Comparison of ENCODE assay signal across 12 cellular contexts in genomic region chr4:25795566-25796454, GRCh38.
DNase-seq lines count a peak whose midpoint lies in the region; ATAC-seq and TF ChIP-seq lines count a peak whose summit lies in the region.
"Had no signal": no experiment of that assay in that cellular context is flagged by ENCODE, and none has a peak within 500 bp of the region (broad histone marks: within the 10 kb centered on the region; RNA-seq: fewer than 3 reads in every experiment).

No MANE protein-coding gene starts in this region.

- H3K9me3 ChIP-seq in endodermal cell (ENCODE audit: control insufficient read depth, low read length), result no peaks in the 10 kb centered on the region

- H3K4me1 ChIP-seq in endodermal cell (ENCODE audit: control insufficient read depth, insufficient read depth, low read length), result no peaks in the 10 kb centered on the region

- H3K36me3 Mint-ChIP-seq in endodermal cell (ENCODE audit: low read depth) (peaks cover 2% of the 10 kb centered on the region), nephron progenitor cell (ENCODE audit: low read depth) (peaks cover 7% of the 10 kb centered on the region)

- DNase-seq in BJ (ENCODE audit: low read depth), result peak; percentile 50
- peak; percentile 73 for DNase-seq in M059J (ENCODE audit: low read depth)
- DNase-seq in endodermal cell, result peak; percentile 88
- DNase-seq in nephron progenitor cell, result peak; percentile 51
- DNase-seq in stimulated activated naive CD8-positive, alpha-beta T cell treated with anti-CD3 and anti-CD28 coated beads, Interleukin-15, amount 100 ng/mL, for 72 hours, result no peak
- DNase-seq in GM19240 (ENCODE audit: insufficient read length, low spot score), result no peak
- DNase-seq: activated B cell treated with CpG ODN at 0.5 μM for 24 hours; CD8-positive, alpha-beta T cell; MM.1S had no signal

- 54 to 78% methylated on average over 9 to 12 of the region's 12 CpGs for WGBS in endodermal cell (ENCODE audit: insufficient coverage in 1 of 2, insufficient read length in 1 of 2), 2 experiments

- H3K27ac Mint-ChIP-seq in endodermal cell, result peak overlapping the region; percentile 66
- peak overlapping the region; percentile 92 for H3K27ac Mint-ChIP-seq in nephron progenitor cell
- H3K27ac Mint-ChIP-seq in stimulated activated naive CD8-positive, alpha-beta T cell treated with anti-CD3 and anti-CD28 coated beads, Interleukin-15, amount 100 ng/mL, for 72 hours, result no peak overlapping the region
- H3K27ac Mint-ChIP-seq: CD8-positive, alpha-beta T cell had no signal

- H3K4me3 ChIP-seq in BJ (ENCODE audit: low read depth, low read length) (no peak overlapping the region), endodermal cell (ENCODE audit: low read length) (no peak overlapping the region)
- H3K4me3 ChIP-seq: lung had no signal

- TF ChIP-seq CTCF in BJ (IDR thresholded peaks at IDR 0.05; ENCODE audit: insufficient read depth, low read depth, low read length), result 0 out of 2 replicates have a peak, but pooled peaks have one; percentile 9
- peak; percentile 45 for TF ChIP-seq CTCF in endodermal cell (conservative IDR thresholded peaks at IDR 0.05)
- no peak for TF ChIP-seq CTCF in nephron progenitor cell (IDR thresholded peaks at IDR 0.05)

- no peaks in the 10 kb centered on the region for H3K36me3 ChIP-seq in BJ (ENCODE audit: control insufficient read depth, insufficient read depth, low read length)
- H3K36me3 ChIP-seq in endodermal cell (ENCODE audit: control insufficient read depth, insufficient read depth, low read length), result no peaks in the 10 kb centered on the region

- H3K27me3 ChIP-seq in BJ (ENCODE audit: control insufficient read depth, insufficient read depth, low read length) (no peaks in the 10 kb centered on the region), endodermal cell (ENCODE audit: control insufficient read depth, insufficient read depth, low read length, poor library complexity, severe bottlenecking) (no peaks in the 10 kb centered on the region)

- CTCF ChIA-PET in BJ (lab: Yijun Ruan, JAX), result interaction anchor here (1.0 to 1.3 kb wide), 3 partner anchors 24 to 354 kb away, joined by 3 to 4 read pairs (median 3); no protein-coding TSS in a partner anchor

- H3K9ac ChIP-seq in endodermal cell (ENCODE audit: extremely low read depth, low read length, poor library complexity, severe bottlenecking), result no peak overlapping the region

- POLR2A ChIA-PET in BJ (lab: Charles Lee), result interaction anchor here (0.7 kb wide), 1 partner anchor 12 kb away, joined by 5 read pairs; no protein-coding TSS in a partner anchor

- no peak for ATAC-seq in stimulated activated naive CD8-positive, alpha-beta T cell treated with anti-CD3 and anti-CD28 coated beads, Interleukin-15, amount 100 ng/mL, for 72 hours
- ATAC-seq in activated CD4-positive, CD25-positive, alpha-beta regulatory T cell treated with anti-CD3 and anti-CD28 coated beads, Interleukin-2, amount 50 U/mL, for 24 hours, result no peak
- no peak for ATAC-seq in GM21528 (IDR thresholded peaks at IDR 0.05; ENCODE audit: low FRiP score, unreplicated experiment)
- ATAC-seq: CD8-positive, alpha-beta T cell had no signal

- peak overlapping the region; percentile 89 for H3K27ac ChIP-seq in endodermal cell (ENCODE audit: low read depth, low read length)

- H3K4me1 Mint-ChIP-seq in endodermal cell (peaks cover 8% of the 10 kb centered on the region), nephron progenitor cell (peaks cover 25% of the 10 kb centered on the region)
- no peaks in the 10 kb centered on the region for H3K4me1 Mint-ChIP-seq in stimulated activated naive CD8-positive, alpha-beta T cell treated with anti-CD3 and anti-CD28 coated beads, Interleukin-15, amount 100 ng/mL, for 72 hours

- H3K9me3 Mint-ChIP-seq in endodermal cell (no peaks in the 10 kb centered on the region), nephron progenitor cell (peaks cover 4% of the 10 kb centered on the region)
- no peaks in the 10 kb centered on the region for H3K9me3 Mint-ChIP-seq in stimulated activated naive CD8-positive, alpha-beta T cell treated with anti-CD3 and anti-CD28 coated beads, Interleukin-15, amount 100 ng/mL, for 72 hours
- H3K9me3 Mint-ChIP-seq: activated B cell treated with CpG ODN at 0.5 μM for 24 hours; CD8-positive, alpha-beta T cell had no signal

- H3K4me3 Mint-ChIP-seq in endodermal cell, result no peak overlapping the region
- H3K4me3 Mint-ChIP-seq in nephron progenitor cell, result no peak overlapping the region
- H3K4me3 Mint-ChIP-seq in stimulated activated naive CD8-positive, alpha-beta T cell treated with anti-CD3 and anti-CD28 coated beads, Interleukin-15, amount 100 ng/mL, for 72 hours, result no peak overlapping the region
- H3K4me3 Mint-ChIP-seq: activated B cell treated with CpG ODN at 0.5 μM for 24 hours; CD8-positive, alpha-beta T cell had no signal

- no peaks in the 10 kb centered on the region for H3K27me3 Mint-ChIP-seq in endodermal cell (ENCODE audit: insufficient read depth)
- H3K27me3 Mint-ChIP-seq in nephron progenitor cell (ENCODE audit: low read depth, poor library complexity), result peaks cover 2% of the 10 kb centered on the region
- H3K27me3 Mint-ChIP-seq in stimulated activated naive CD8-positive, alpha-beta T cell treated with anti-CD3 and anti-CD28 coated beads, Interleukin-15, amount 100 ng/mL, for 72 hours, result no peaks in the 10 kb centered on the region
- H3K27me3 Mint-ChIP-seq: activated B cell treated with CpG ODN at 0.5 μM for 24 hours had no signal

Comparison
In these comparisons a context has a peak if more than half of its experiments do, and no peak if none do; other contexts are left out.
1. DNase-seq: peak in BJ (single experiment), M059J (single experiment), endodermal cell (single experiment) and nephron progenitor cell (single experiment); none in stimulated activated naive CD8-positive, alpha-beta T cell treated with anti-CD3 and anti-CD28 coated beads, Interleukin-15, amount 100 ng/mL, for 72 hours (0 of 2) and GM19240 (single experiment).
2. H3K27ac Mint-ChIP-seq: peak in endodermal cell (single experiment) and nephron progenitor cell (single experiment); none in stimulated activated naive CD8-positive, alpha-beta T cell treated with anti-CD3 and anti-CD28 coated beads, Interleukin-15, amount 100 ng/mL, for 72 hours (0 of 2).